Comparison of ENCODE assay signal across 7 cellular contexts in genomic region chr12:23742574-23742973, GRCh38.
"Had no signal": no experiment of that assay in that cellular context is flagged by ENCODE, and none has a peak within 500 bp of the region (broad histone marks: within the 10 kb centered on the region; RNA-seq: fewer than 3 reads in every experiment).

No MANE protein-coding gene starts in this region.

- H3K36me3 Mint-ChIP-seq: IgD-negative memory B cell had no signal

- H3K27me3 Mint-ChIP-seq: IgD-negative memory B cell had no signal

- DNase-seq: IMR-90, KBM-7, KG1 had no signal

- H3K27ac Mint-ChIP-seq: IgD-negative memory B cell had no signal

- H3K27ac ChIP-seq: HL-60, KMS-11 had no signal

- H3K4me3 Mint-ChIP-seq: IgD-negative memory B cell had no signal

- H3K4me1 Mint-ChIP-seq: IgD-negative memory B cell had no signal

- H3K9ac ChIP-seq: KMS-11 had no signal

- H3K4me2 ChIP-seq: KMS-11 had no signal

- FAIRE-seq: HTR-8/SVneo had no signal
